In genomic region chr20:63707558-63708300, GRCh38 we compare ENCODE assay signal across 8 cellular contexts. TPM values are rescaled to one million over a fixed set of nuclear protein-coding genes. Genes with fewer than 3 reads are reported as not detected.
DNase-seq lines count a peak whose midpoint lies in the region; ATAC-seq and TF ChIP-seq lines count a peak whose summit lies in the region.

Gene ARFRP1, minus strand, starts transcription at chr20:63707976. Its CDS starts 885 bp downstream, at chr20:63707091.
Gene ZGPAT, plus strand, starts transcription at chr20:63708039. Its CDS starts 542 bp downstream, at chr20:63708581.

- H3K9me3 Mint-ChIP-seq in GM23338 (no peaks in the 10 kb centered on the region), nephron (peaks cover 5% of the 10 kb centered on the region)
- H3K9me3 Mint-ChIP-seq in stimulated activated naive CD8-positive, alpha-beta T cell treated with anti-CD3 and anti-CD28 coated beads, Interleukin-15, Interleukin-2, amounts not matched to agents 100 ng/mL and 50 ng/mL, for 24 hours, result no peaks in the 10 kb centered on the region

- TF ChIP-seq CTCF in DND-41 (IDR thresholded peaks at IDR 0.05; ENCODE audit: borderline replicate concordance, extremely low read depth, low read length, poor library complexity, severe bottlenecking) (no peak), GM23338 (conservative IDR thresholded peaks at IDR 0.05; ENCODE audit: low read depth in 2 of 2) (no peak), Loucy (conservative IDR thresholded peaks at IDR 0.05; ENCODE audit: low read length) (no peak), nephron (IDR thresholded peaks at IDR 0.05; ENCODE audit: unreplicated experiment in 3 of 3) (no peak)

- H3K9ac ChIP-seq in DND-41 (ENCODE audit: low read depth, low read length) (peak within 1 kb of the TSS; percentile 81), Loucy (ENCODE audit: low read depth, low read length, poor library complexity, severe bottlenecking) (peak within 1 kb of the TSS; percentile 93)

- H3F3A ChIP-seq in GM23338 (replicated peaks; ENCODE audit: low read depth), result peaks cover 11% of the 10 kb centered on the region; the same call in 1 of the 2 replicates
- H3F3A ChIP-seq in Loucy (ENCODE audit: low read depth), result no peaks in the 10 kb centered on the region

- H3K27ac ChIP-seq in DND-41 (ENCODE audit: low read length), result peak within 1 kb of the TSS; percentile 89
- H3K27ac ChIP-seq in GM23338 (ENCODE audit: low read depth), result no peak within 1 kb of the TSS

- H2AFZ ChIP-seq in DND-41 (ENCODE audit: low read depth, low read length) (peak within 1 kb of the TSS; percentile 77), GM23338 (no peak within 1 kb of the TSS), Loucy (ENCODE audit: low read length) (peak within 1 kb of the TSS; percentile 41; the same call in 1 of the 2 replicates)

- H3K27me3 Mint-ChIP-seq in GM23338 (ENCODE audit: insufficient read depth, low read depth, poor library complexity) (peaks cover 12% of the 10 kb centered on the region), nephron (ENCODE audit: low read depth) (no peaks in the 10 kb centered on the region)
- no peaks in the 10 kb centered on the region for H3K27me3 Mint-ChIP-seq in stimulated activated naive CD8-positive, alpha-beta T cell treated with anti-CD3 and anti-CD28 coated beads, Interleukin-15, Interleukin-2, amounts not matched to agents 100 ng/mL and 50 ng/mL, for 24 hours

- DNase-seq in DND-41 (peak; percentile 91), GM23338 (ENCODE audit: low spot score) (peak; percentile 96), SHP77 treated with DMSO at 0.1 percent for 48 hours (lab: John Stamatoyannopoulos, UW) (peak; percentile 77), fibroblast of the conjunctiva (ENCODE audit: low read depth) (peak; percentile 49)
- peak; percentile 85 for DNase-seq in activated effector memory CD4-positive, alpha-beta T cell treated with Interleukin-2 at 50 U/mL for 16 hours

- H3K36me3 ChIP-seq in DND-41 (ENCODE audit: insufficient read depth, low read length) (peaks cover 86% of the 10 kb centered on the region), GM23338 (ENCODE audit: insufficient read depth) (no peaks in the 10 kb centered on the region; the same call in 1 of the 2 replicates), Loucy (ENCODE audit: insufficient read depth, low read length) (peaks cover 25% of the 10 kb centered on the region)

- peaks cover 10% of the 10 kb centered on the region for H3K4me1 Mint-ChIP-seq in GM23338
- H3K4me1 Mint-ChIP-seq in nephron, result peaks cover 15% of the 10 kb centered on the region
- peaks cover 54% of the 10 kb centered on the region for H3K4me1 Mint-ChIP-seq in stimulated activated naive CD8-positive, alpha-beta T cell treated with anti-CD3 and anti-CD28 coated beads, Interleukin-15, Interleukin-2, amounts not matched to agents 100 ng/mL and 50 ng/mL, for 24 hours (ENCODE audit: low read depth)

- H4K20me1 ChIP-seq in DND-41 (ENCODE audit: insufficient read depth, low read length) (peaks cover 58% of the 10 kb centered on the region), GM23338 (replicated peaks; ENCODE audit: insufficient read depth) (peaks cover 14% of the 10 kb centered on the region), Loucy (ENCODE audit: insufficient read depth, low read length, poor library complexity, severe bottlenecking) (peaks cover 37% of the 10 kb centered on the region)

- H3K9me2 ChIP-seq in GM23338 (ENCODE audit: insufficient read depth) (no peaks in the 10 kb centered on the region), Loucy (replicated peaks; ENCODE audit: low read depth, low read length) (no peaks in the 10 kb centered on the region)

- H3K4me1 ChIP-seq in DND-41 (ENCODE audit: insufficient read depth, low read length) (peaks cover 48% of the 10 kb centered on the region), GM23338 (ENCODE audit: insufficient read depth) (no peaks in the 10 kb centered on the region; the same call in 1 of the 2 replicates), Loucy (ENCODE audit: insufficient read depth, low read length, poor library complexity, severe bottlenecking) (peaks cover 32% of the 10 kb centered on the region)

- no peaks in the 10 kb centered on the region for H3K9me3 ChIP-seq in DND-41 (ENCODE audit: insufficient read depth, low read length, severe bottlenecking)
- no peaks in the 10 kb centered on the region for H3K9me3 ChIP-seq in Loucy (ENCODE audit: insufficient read depth, low read depth, low read length)

- no peak within 1 kb of the TSS for H3K27ac Mint-ChIP-seq in GM23338
- H3K27ac Mint-ChIP-seq in nephron, result peak within 1 kb of the TSS; percentile 70 to 77 (median 75)
- H3K27ac Mint-ChIP-seq in stimulated activated naive CD8-positive, alpha-beta T cell treated with anti-CD3 and anti-CD28 coated beads, Interleukin-15, Interleukin-2, amounts not matched to agents 100 ng/mL and 50 ng/mL, for 24 hours, result peak within 1 kb of the TSS; percentile 84

- H3K4me3 ChIP-seq in DND-41 (ENCODE audit: low read depth in 1 of 2, low read length in 2 of 2), result peak within 1 kb of the TSS; percentile 59 to 84
- H3K4me3 ChIP-seq in GM23338, result peak within 1 kb of the TSS; percentile 85
- peak within 1 kb of the TSS; percentile 96 for H3K4me3 ChIP-seq in Loucy (ENCODE audit: low read length, poor library complexity, severe bottlenecking)

- ATAC-seq in DND-41 (ENCODE audit: insufficient read depth, low read depth) (peak; percentile 90), GM23338 (peak; percentile 92)

- no peaks in the 10 kb centered on the region for H3K27me3 ChIP-seq in DND-41 (ENCODE audit: insufficient read depth, low read length, poor library complexity)
- no peaks in the 10 kb centered on the region for H3K27me3 ChIP-seq in GM23338 (ENCODE audit: insufficient read depth)
- peaks cover 4% of the 10 kb centered on the region for H3K27me3 ChIP-seq in Loucy (ENCODE audit: insufficient read depth, low read length, poor library complexity, severe bottlenecking)

- H3K4me2 ChIP-seq in DND-41 (ENCODE audit: insufficient read depth, low read length) (peak within 1 kb of the TSS; percentile 97), GM23338 (peak within 1 kb of the TSS; percentile 93), Loucy (ENCODE audit: low read depth, low read length, poor library complexity, severe bottlenecking) (peak within 1 kb of the TSS; percentile 92)

- H3K36me3 Mint-ChIP-seq in GM23338 (ENCODE audit: low read depth) (peaks cover 49% of the 10 kb centered on the region), nephron (ENCODE audit: low read depth) (peaks cover 47% of the 10 kb centered on the region)
- H3K36me3 Mint-ChIP-seq in stimulated activated naive CD8-positive, alpha-beta T cell treated with anti-CD3 and anti-CD28 coated beads, Interleukin-15, Interleukin-2, amounts not matched to agents 100 ng/mL and 50 ng/mL, for 24 hours (ENCODE audit: low read depth), result peaks cover 54% of the 10 kb centered on the region

- peaks cover 80% of the 10 kb centered on the region for H3K79me2 ChIP-seq in DND-41 (ENCODE audit: insufficient read depth, low read length)
- H3K79me2 ChIP-seq in GM23338 (replicated peaks; ENCODE audit: insufficient read depth), result peaks cover 50% of the 10 kb centered on the region
- peaks cover 85% of the 10 kb centered on the region for H3K79me2 ChIP-seq in Loucy (ENCODE audit: insufficient read depth, low read length)

- peak within 1 kb of the TSS; percentile 88 for H3K4me3 Mint-ChIP-seq in GM23338
- peak within 1 kb of the TSS; percentile 85 to 90 (median 89) for H3K4me3 Mint-ChIP-seq in nephron
- peak within 1 kb of the TSS; percentile 91 for H3K4me3 Mint-ChIP-seq in stimulated activated naive CD8-positive, alpha-beta T cell treated with anti-CD3 and anti-CD28 coated beads, Interleukin-15, Interleukin-2, amounts not matched to agents 100 ng/mL and 50 ng/mL, for 24 hours

TF ChIP-seq in GM23338, 12 proteins besides CTCF, POLR2A, EP300 and RAD21 (continues in another document):
- no peak for TF ChIP-seq REST (IDR thresholded peaks at IDR 0.05; ENCODE audit: unreplicated experiment)
- no peak for TF ChIP-seq JUNB (IDR thresholded peaks at IDR 0.05; ENCODE audit: unreplicated experiment)

RNA-seq across cellular contexts. Expression of gene ARFRP1, which starts in this region (rescaled TPM):
- 19.0 and 24.6 TPM in 2 replicates for total RNA-seq in GM23338 (2014; rRNA removed; shearing (Covaris generic))
- polyA plus RNA-seq in GM23338 (2016; fragmentation: Nextera tagmentation; extraction: Ambion mirVana), result 16.7 and 18.6 TPM in 2 replicates

RNA-seq across cellular contexts. Expression of gene ZGPAT, which starts in this region (rescaled TPM):
- 25.5 and 39.2 TPM in 2 replicates for total RNA-seq in GM23338 (2014; rRNA removed; shearing (Covaris generic))
- polyA plus RNA-seq in GM23338 (2016; fragmentation: Nextera tagmentation; extraction: Ambion mirVana), result 21.5 and 25.0 TPM in 2 replicates
